9 cellular contexts compared by ENCODE assay signal in the genomic region with DNA sequence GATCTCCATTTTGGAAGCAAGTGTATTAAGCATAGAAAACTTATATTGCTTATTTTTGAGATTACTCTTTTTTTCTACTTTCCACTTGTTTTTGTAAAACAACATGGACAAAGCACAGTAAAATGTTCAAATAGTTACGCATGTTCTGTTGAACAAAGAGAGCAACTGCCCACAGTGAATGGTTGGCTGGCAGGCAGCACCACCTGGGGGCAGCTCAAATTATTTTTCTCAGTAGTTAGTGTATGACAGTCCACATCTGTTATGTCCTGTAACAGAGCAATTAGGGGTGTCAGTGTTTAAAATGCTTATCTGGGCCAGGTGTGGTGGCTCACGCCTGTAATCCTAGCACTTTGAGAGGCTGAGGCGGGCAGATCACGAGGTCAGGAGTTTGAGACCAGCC.
DNase-seq lines count a peak whose midpoint lies in the region; TF ChIP-seq lines count a peak whose summit lies in the region.
"Had no signal": no experiment of that assay in that cellular context is flagged by ENCODE, and none has a peak within 500 bp of the region (broad histone marks: within the 10 kb centered on the region; RNA-seq: fewer than 3 reads in every experiment).

No MANE protein-coding gene starts in this region.

- no peaks in the 10 kb centered on the region for H3K4me1 Mint-ChIP-seq in nephron
- H3K4me1 Mint-ChIP-seq: activated naive CD4-positive, alpha-beta T cell treated with anti-CD3 and anti-CD28 coated beads, Interleukin-2, amount 50 U/mL, for 24 hours had no signal

- H3K4me1 ChIP-seq in MM.1S (ENCODE audit: low read length) = no peaks in the 10 kb centered on the region

- no peak overlapping the region for H2AFZ ChIP-seq in MM.1S (ENCODE audit: low read length)

- no peak overlapping the region for H3K4me3 Mint-ChIP-seq in nephron
- H3K4me3 Mint-ChIP-seq: activated naive CD4-positive, alpha-beta T cell treated with anti-CD3 and anti-CD28 coated beads, Interleukin-2, amount 50 U/mL, for 24 hours had no signal

- no peak overlapping the region for H3K9ac ChIP-seq in MM.1S (ENCODE audit: low read length)

- H3K9me3 ChIP-seq in MM.1S (replicated peaks; ENCODE audit: insufficient read depth, low read length) = no peaks in the 10 kb centered on the region

- no peaks in the 10 kb centered on the region for H3K36me3 ChIP-seq in MM.1S (replicated peaks; ENCODE audit: insufficient read depth, low read length)

- no peaks in the 10 kb centered on the region for H3K79me2 ChIP-seq in MM.1S (ENCODE audit: low read length)

- no peaks in the 10 kb centered on the region for H3K9me2 ChIP-seq in MM.1S (replicated peaks; ENCODE audit: insufficient read depth, low read length)

- H3K4me3 ChIP-seq in MM.1S (ENCODE audit: low read length) (no peak overlapping the region), coronary artery (no peak overlapping the region)

- no peak overlapping the region for H3K27ac Mint-ChIP-seq in nephron
- H3K27ac Mint-ChIP-seq: activated naive CD4-positive, alpha-beta T cell treated with anti-CD3 and anti-CD28 coated beads, Interleukin-2, amount 50 U/mL, for 24 hours had no signal

- TF ChIP-seq CTCF in MM.1S (IDR thresholded peaks at IDR 0.05; ENCODE audit: low read length) (peak; percentile 24; the same call in 1 of the 2 replicates), coronary artery (IDR thresholded peaks at IDR 0.05) (no peak), nephron (IDR thresholded peaks at IDR 0.05; ENCODE audit: unreplicated experiment in 3 of 3) (peak; percentile 38 to 48 (median 45))

- H3K36me3 Mint-ChIP-seq in nephron (ENCODE audit: low read depth) = no peaks in the 10 kb centered on the region
- H3K36me3 Mint-ChIP-seq: activated naive CD4-positive, alpha-beta T cell treated with anti-CD3 and anti-CD28 coated beads, Interleukin-2, amount 50 U/mL, for 24 hours had no signal

- peaks cover 4% of the 10 kb centered on the region for H3K27me3 Mint-ChIP-seq in nephron (ENCODE audit: low read depth)

- peaks cover 5% of the 10 kb centered on the region for H3K9me3 Mint-ChIP-seq in nephron
- H3K9me3 Mint-ChIP-seq: activated naive CD4-positive, alpha-beta T cell treated with anti-CD3 and anti-CD28 coated beads, Interleukin-2, amount 50 U/mL, for 24 hours had no signal

- no peaks in the 10 kb centered on the region for H4K20me1 ChIP-seq in MM.1S (ENCODE audit: insufficient read depth, low read length)

- H3K4me2 ChIP-seq in MM.1S (ENCODE audit: low read depth, low read length) = no peak overlapping the region

- H3F3A ChIP-seq in MM.1S (ENCODE audit: insufficient read depth, low read length) = no peaks in the 10 kb centered on the region

- DNase-seq in DMS53 (lab: John Stamatoyannopoulos, UW) (peak; percentile 72), MM.1S (no peak), coronary artery (ENCODE audit: low spot score) (peak; percentile 41), NK-92 (lab: John Stamatoyannopoulos, UW; ENCODE audit: unreplicated experiment) (no peak), COLO668 (lab: John Stamatoyannopoulos, UW; ENCODE audit: unreplicated experiment) (no peak), DMS79 (lab: John Stamatoyannopoulos, UW) (no peak)
- DNase-seq in stimulated activated CD4-positive, alpha-beta T cell treated with anti-CD3 and anti-CD28 coated beads, Interleukin-2, amount 100 ng/mL, for 48 hours = no peak

- no peak overlapping the region for H3K27ac ChIP-seq in MM.1S (ENCODE audit: low read length)
- no peak overlapping the region for H3K27ac ChIP-seq in coronary artery

- no peaks in the 10 kb centered on the region for H3K27me3 ChIP-seq in MM.1S (replicated peaks; ENCODE audit: insufficient read depth, low read length)

Comparison
In these comparisons a context has a peak if more than half of its experiments do, and no peak if none do; other contexts are left out.
1. DNase-seq: peak in DMS53 (single experiment) and coronary artery (single experiment); none in MM.1S (single experiment), NK-92 (single experiment), COLO668 (single experiment), DMS79 (single experiment) and stimulated activated CD4-positive, alpha-beta T cell treated with anti-CD3 and anti-CD28 coated beads, Interleukin-2, amount 100 ng/mL, for 48 hours (0 of 2).